Comparison of ENCODE assay signal across 9 cellular contexts in genomic region chr9:27573699-27574265, GRCh38. TPM values are rescaled to one million over a fixed set of nuclear protein-coding genes. Genes with fewer than 3 reads are reported as not detected.
DNase-seq lines count a peak whose midpoint lies in the region; ATAC-seq and TF ChIP-seq lines count a peak whose summit lies in the region.
"Had no signal": no experiment of that assay in that cellular context is flagged by ENCODE, and none has a peak within 500 bp of the region (broad histone marks: within the 10 kb centered on the region; RNA-seq: fewer than 3 reads in every experiment).

No MANE protein-coding gene starts in this region.

- peaks cover 26% of the 10 kb centered on the region for H3K4me1 Mint-ChIP-seq in activated CD4-positive, alpha-beta T cell treated with anti-CD3 and anti-CD28 coated beads, Interleukin-2, amount 10 ng/mL, durations not matched to agents 24 days and 14 days

- DNase-seq in Ammon's horn (ENCODE audit: low spot score): peak; percentile 99
- peak; percentile 75 for DNase-seq in GM19238 (ENCODE audit: insufficient read length, low spot score)
- peak; percentile 94 for DNase-seq in NCI-H510A (lab: John Stamatoyannopoulos, UW)
- DNase-seq in activated CD4-positive, alpha-beta T cell treated with anti-CD3 and anti-CD28 coated beads, Interleukin-2, amount 10 ng/mL, durations not matched to agents 24 days and 14 days: peak; percentile 98
- DNase-seq in colonic mucosa: peak; percentile 98
- DNase-seq in stimulated activated CD4-positive, alpha-beta T cell treated with anti-CD3 and anti-CD28 coated beads, Interleukin-1b, Interleukin-23, amount 100 ng/mL, for 24 hours (ENCODE audit: low read depth in 4 of 4, low spot score in 1 of 4): peak; percentile 82 to 98 (median 92)

- peak overlapping the region; percentile 88 for H3K4me3 Mint-ChIP-seq in activated CD4-positive, alpha-beta T cell treated with anti-CD3 and anti-CD28 coated beads, Interleukin-2, amount 10 ng/mL, durations not matched to agents 24 days and 14 days

- peaks cover 7% of the 10 kb centered on the region for H3K27me3 Mint-ChIP-seq in activated CD4-positive, alpha-beta T cell treated with anti-CD3 and anti-CD28 coated beads, Interleukin-2, amount 10 ng/mL, durations not matched to agents 24 days and 14 days

- H3K27me3 ChIP-seq in colonic mucosa: no peaks in the 10 kb centered on the region
- no peaks in the 10 kb centered on the region for H3K27me3 ChIP-seq in layer of hippocampus (ENCODE audit: control insufficient read depth, insufficient read depth, low read length)

- H3K9ac ChIP-seq in colonic mucosa (ENCODE audit: low read depth in 2 of 2, low read length in 2 of 2): peak overlapping the region; percentile 62 to 64

- no peaks in the 10 kb centered on the region for H3K9me3 ChIP-seq in colonic mucosa

- intact Hi-C loops in activated CD4-positive, alpha-beta T cell treated with anti-CD3 and anti-CD28 coated beads, Interleukin-2, amount 10 ng/mL, durations not matched to agents 24 days and 14 days (cut with micrococcal nuclease): loop anchor here (1.0 to 5.0 kb wide), 6 partner anchors 44 to 681 kb away; partner anchors contain the start of genes CAAP1, IFT74 and MOB3B
- intact Hi-C loops in colonic mucosa (cut with DNase I): loop anchor here (5.0 kb wide), 1 partner anchor 89 kb away; no protein-coding TSS in a partner anchor

- no peaks in the 10 kb centered on the region for H3K36me3 ChIP-seq in colonic mucosa

- H3K27ac Mint-ChIP-seq in activated CD4-positive, alpha-beta T cell treated with anti-CD3 and anti-CD28 coated beads, Interleukin-2, amount 10 ng/mL, durations not matched to agents 24 days and 14 days: peak overlapping the region; percentile 100

- H3K27ac ChIP-seq in colonic mucosa (peak overlapping the region; percentile 97), layer of hippocampus (ENCODE audit: low read depth, low read length) (peak overlapping the region; percentile 99)

- H3K9me3 Mint-ChIP-seq in activated CD4-positive, alpha-beta T cell treated with anti-CD3 and anti-CD28 coated beads, Interleukin-2, amount 10 ng/mL, durations not matched to agents 24 days and 14 days: peaks cover 9% of the 10 kb centered on the region

- peak overlapping the region; percentile 81 for H3K4me3 ChIP-seq in colonic mucosa

- no peaks in the 10 kb centered on the region for H3K4me1 ChIP-seq in colonic mucosa

- peak; percentile 89 for ATAC-seq in HG03439 (IDR thresholded peaks at IDR 0.05; ENCODE audit: unreplicated experiment)

- TF ChIP-seq CTCF in colonic mucosa (IDR thresholded peaks at IDR 0.05): no peak

- peaks cover 7% of the 10 kb centered on the region for H3K36me3 Mint-ChIP-seq in activated CD4-positive, alpha-beta T cell treated with anti-CD3 and anti-CD28 coated beads, Interleukin-2, amount 10 ng/mL, durations not matched to agents 24 days and 14 days (ENCODE audit: low read depth)

RNA-seq across cellular contexts. Expression of gene C9orf72, which starts 0.5 kb away (rescaled TPM):
- 6.5 and 7.5 TPM in 2 replicates for total RNA-seq in activated CD4-positive, alpha-beta T cell treated with anti-CD3 and anti-CD28 coated beads, Interleukin-2, amount 10 ng/mL, durations not matched to agents 24 days and 14 days
- total RNA-seq in colonic mucosa: 10 to 100 TPM in 1 of 2 donors, 1 to 10 TPM in 1; 8.0 to 14.0 TPM

RNA-seq across cellular contexts. Expression of gene MOB3B, which starts 44.2 kb away (rescaled TPM):
- 0.82 and 1.1 TPM in 2 replicates for total RNA-seq in activated CD4-positive, alpha-beta T cell treated with anti-CD3 and anti-CD28 coated beads, Interleukin-2, amount 10 ng/mL, durations not matched to agents 24 days and 14 days
- total RNA-seq in colonic mucosa: 10 to 100 TPM; 35.8 to 39.6 TPM

RNA-seq across cellular contexts. Expression of gene IFNK, which starts 49.7 kb away (rescaled TPM):
- total RNA-seq in activated CD4-positive, alpha-beta T cell treated with anti-CD3 and anti-CD28 coated beads, Interleukin-2, amount 10 ng/mL, durations not matched to agents 24 days and 14 days: not detected in 2 replicates
- total RNA-seq in colonic mucosa: not detected
- total RNA-seq: T-helper 2 cell treated with Interferon-gamma antibody and Interleukin-4, amounts not matched to agents 100 ng/mL and 5 ng/mL, for 36 hours had no signal

Comparison
In these comparisons a context has a peak if more than half of its experiments do, and no peak if none do; other contexts are left out.
1. Peak in every context shown above with its lines: DNase-seq, ATAC-seq, H3K4me3 ChIP-seq and H3K27ac ChIP-seq.
2. RNA of gene MOB3B, which starts 44.2 kb away (total RNA-seq): 35.8 to 39.6 TPM in colonic mucosa; 0.82 to 1.1 TPM in activated CD4-positive, alpha-beta T cell treated with anti-CD3 and anti-CD28 coated beads, Interleukin-2, amount 10 ng/mL, durations not matched to agents 24 days and 14 days; every median in the first group is over 10 times any median in the second.